Comparison of ENCODE assay signal across 15 cellular contexts in the genomic region with DNA sequence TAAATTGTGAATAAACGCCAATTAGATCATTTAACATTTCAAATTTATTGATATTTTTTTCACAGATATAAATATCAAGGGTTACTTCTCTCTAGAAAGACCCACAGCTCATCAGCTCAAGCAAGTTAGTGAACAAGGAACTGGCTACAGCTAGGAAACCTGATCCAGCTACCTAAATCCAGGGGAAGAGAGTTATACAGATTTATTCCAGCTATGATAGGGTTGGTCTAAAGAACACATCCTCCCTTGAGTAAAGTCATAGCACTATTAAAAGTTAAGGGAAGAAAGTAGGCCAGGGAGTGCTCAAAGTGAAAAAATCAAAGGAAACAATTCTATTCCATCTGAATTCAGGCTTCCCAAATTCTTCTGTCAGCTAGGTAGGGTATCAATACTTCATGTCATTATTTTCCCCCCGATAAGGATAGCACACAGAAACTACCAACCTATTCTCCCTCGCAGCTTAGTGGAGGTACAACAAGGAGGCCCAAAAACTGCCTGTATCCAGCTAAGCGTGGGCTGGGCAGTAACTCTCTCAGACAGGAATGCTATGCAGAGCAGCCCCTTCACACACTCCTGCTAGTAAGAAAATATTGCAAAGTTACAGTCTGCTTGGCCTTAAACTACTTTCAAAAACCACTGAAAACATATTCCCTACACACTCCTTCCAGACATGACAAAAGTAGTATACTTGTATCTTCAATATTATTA.
"Had no signal": no experiment of that assay in that cellular context is flagged by ENCODE, and none has a peak within 500 bp of the region (broad histone marks: within the 10 kb centered on the region; RNA-seq: fewer than 3 reads in every experiment).

No MANE protein-coding gene starts in this region.

- FAIRE-seq: astrocyte, kidney had no signal

- H3K4me3 Mint-ChIP-seq: stimulated activated naive CD8-positive, alpha-beta T cell treated with anti-CD3 and anti-CD28 coated beads, Interleukin-15, amount 100 ng/mL, for 72 hours; T-helper 2 cell treated with Interferon-gamma antibody and Interleukin-4, amounts not matched to agents 5 μg/mL and 100 μg/mL, for 36 hours had no signal

- H3K4me1 ChIP-seq: esophagus muscularis mucosa, sigmoid colon, upper lobe of right lung had no signal

- ATAC-seq: activated CD4-positive, CD25-positive, alpha-beta regulatory T cell treated with anti-CD3 and anti-CD28 coated beads, Interleukin-2, amount 50 U/mL, for 24 hours; stimulated activated naive CD8-positive, alpha-beta T cell treated with anti-CD3 and anti-CD28 coated beads, Interleukin-15, amount 100 ng/mL, for 72 hours; upper lobe of right lung had no signal

- H3K27ac ChIP-seq: esophagus muscularis mucosa, sigmoid colon, SJCRH30, thoracic aorta, upper lobe of right lung had no signal

- H3K27ac Mint-ChIP-seq: T-helper 2 cell treated with Interferon-gamma antibody and Interleukin-4, amounts not matched to agents 5 μg/mL and 100 μg/mL, for 36 hours had no signal

- H3K27me3 Mint-ChIP-seq: stimulated activated naive CD8-positive, alpha-beta T cell treated with anti-CD3 and anti-CD28 coated beads, Interleukin-15, amount 100 ng/mL, for 72 hours had no signal

- DNase-seq: activated CD4-positive, alpha-beta T cell treated with anti-CD3 and anti-CD28 coated beads, Interleukin-2, amount 50 U/mL, for 4 hours; activated T-cell treated with anti-CD3 and anti-CD28 coated beads, Interleukin-2, amount 50 U/mL, for 48 hours; dorsolateral prefrontal cortex; hippocampal formation; kidney; sigmoid colon; SJCRH30; stimulated activated CD4-positive, alpha-beta T cell treated with anti-CD3 and anti-CD28 coated beads, Interleukin-1b, Interleukin-23, amount 100 ng/mL, for 48 hours; stimulated activated naive CD8-positive, alpha-beta T cell treated with anti-CD3 and anti-CD28 coated beads, Interleukin-15, amount 100 ng/mL, for 72 hours; upper lobe of right lung had no signal

- H3K4me3 ChIP-seq: dorsolateral prefrontal cortex, esophagus muscularis mucosa, sigmoid colon, SJCRH30, thoracic aorta, upper lobe of right lung had no signal

- H3K27me3 ChIP-seq: dorsolateral prefrontal cortex, esophagus muscularis mucosa, sigmoid colon, SJCRH30, upper lobe of right lung had no signal

- H3K36me3 ChIP-seq: sigmoid colon, thoracic aorta had no signal
